8 cellular contexts compared by ENCODE assay signal in the genomic region with DNA sequence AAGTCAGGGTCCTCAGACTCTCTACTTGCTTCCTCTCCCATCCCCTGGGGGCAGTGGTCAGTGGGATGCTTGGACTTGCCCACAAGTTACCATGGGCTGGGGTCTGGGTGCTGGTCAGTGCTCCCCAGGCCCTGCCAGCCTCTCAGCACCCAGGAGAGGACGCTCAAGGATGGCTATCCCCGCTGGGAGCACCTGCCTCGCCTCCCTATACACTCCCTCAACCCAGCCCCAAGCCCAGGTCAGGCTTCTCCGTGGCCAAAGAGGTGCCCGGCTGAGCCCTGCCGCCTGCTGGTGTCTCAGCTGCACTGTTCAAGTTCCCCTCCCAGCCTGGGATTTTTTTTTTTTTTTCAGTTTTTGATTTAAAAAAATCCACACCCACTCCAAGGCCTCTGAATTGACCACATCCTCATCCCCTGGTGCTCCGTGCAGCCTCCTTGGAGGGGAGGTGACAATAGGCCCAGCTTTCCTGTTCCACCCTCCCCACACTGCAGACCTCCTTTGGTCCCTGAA. TPM values are rescaled to one million over a fixed set of nuclear protein-coding genes. Genes with fewer than 3 reads are reported as not detected.
DNase-seq lines count a peak whose midpoint lies in the region; ATAC-seq and TF ChIP-seq lines count a peak whose summit lies in the region.

No MANE protein-coding gene starts in this region.

- WGBS in stomach, 5 donors = 23 to 39% (median 35%) methylated on average over 7 of the region's 7 CpGs

- intact Hi-C loops in stomach (cut with DNase I; ENCODE audit: low total_unique reads) = loop anchor here (10.0 kb wide), 1 partner anchor 125 kb away; no protein-coding TSS in a partner anchor

- H3K4me1 Mint-ChIP-seq in CD8-positive, alpha-beta memory T cell = peaks cover 17 to 27% (median 19%) of the 10 kb centered on the region in 3 donors
- H3K4me1 Mint-ChIP-seq in T-helper 2 cell treated with Interferon-gamma antibody and Interleukin-4, amounts not matched to agents 5 μg/mL and 100 μg/mL, for 36 hours (ENCODE audit: low read depth) = peaks cover 13% of the 10 kb centered on the region

- H3K36me3 Mint-ChIP-seq in CD8-positive, alpha-beta memory T cell = no peaks in the 10 kb centered on the region
- H3K36me3 Mint-ChIP-seq in T-helper 2 cell treated with Interferon-gamma antibody and Interleukin-4, amounts not matched to agents 5 μg/mL and 100 μg/mL, for 36 hours (ENCODE audit: low read depth) = no peaks in the 10 kb centered on the region

- TF ChIP-seq EP300 in stomach (IDR thresholded peaks at IDR 0.05) = no peak

- no peak overlapping the region for H3K27ac ChIP-seq in CD8-positive, alpha-beta memory T cell (ENCODE audit: low read depth, low read length)
- H3K27ac ChIP-seq in stomach = no peak overlapping the region

- peaks cover 9 to 15% of the 10 kb centered on the region in 2 donors for H3K27me3 Mint-ChIP-seq in CD8-positive, alpha-beta memory T cell
- H3K27me3 Mint-ChIP-seq in T-helper 2 cell treated with Interferon-gamma antibody and Interleukin-4, amounts not matched to agents 5 μg/mL and 100 μg/mL, for 36 hours (ENCODE audit: low read depth) = peaks cover 21% of the 10 kb centered on the region

- H3K9me3 Mint-ChIP-seq in CD8-positive, alpha-beta memory T cell = peaks cover 0 to 4% (median 0%) of the 10 kb centered on the region in 5 donors
- no peaks in the 10 kb centered on the region for H3K9me3 Mint-ChIP-seq in T-helper 2 cell treated with Interferon-gamma antibody and Interleukin-4, amounts not matched to agents 5 μg/mL and 100 μg/mL, for 36 hours

- no peak for ATAC-seq in HG02678 (IDR thresholded peaks at IDR 0.05; ENCODE audit: unreplicated experiment)

- H3K4me3 ChIP-seq in CD8-positive, alpha-beta memory T cell (ENCODE audit: low read length) = no peak overlapping the region
- H3K4me3 ChIP-seq in fibroblast of villous mesenchyme (ENCODE audit: low read depth, low read length) (no peak overlapping the region), stomach (no peak overlapping the region)

- H3K27ac Mint-ChIP-seq in CD8-positive, alpha-beta memory T cell = peak overlapping the region in 3 of 8 donors; percentile 39 to 79 (median 58)
- no peak overlapping the region for H3K27ac Mint-ChIP-seq in T-helper 2 cell treated with Interferon-gamma antibody and Interleukin-4, amounts not matched to agents 5 μg/mL and 100 μg/mL, for 36 hours

- peak overlapping the region in 4 of 7 donors; percentile 39 to 58 (median 48) for H3K4me3 Mint-ChIP-seq in CD8-positive, alpha-beta memory T cell
- H3K4me3 Mint-ChIP-seq in T-helper 2 cell treated with Interferon-gamma antibody and Interleukin-4, amounts not matched to agents 5 μg/mL and 100 μg/mL, for 36 hours = peak overlapping the region; percentile 26

- no peak for TF ChIP-seq POLR2A in stomach (IDR thresholded peaks at IDR 0.05)

- H3K36me3 ChIP-seq in CD8-positive, alpha-beta memory T cell (ENCODE audit: insufficient read depth, low read length) = no peaks in the 10 kb centered on the region
- H3K36me3 ChIP-seq in stomach = no peaks in the 10 kb centered on the region

- no peaks in the 10 kb centered on the region for H3K9me3 ChIP-seq in CD8-positive, alpha-beta memory T cell (ENCODE audit: low read length)
- peaks cover 0 to 4% (median under 1%) of the 10 kb centered on the region in 4 donors for H3K9me3 ChIP-seq in stomach

- POLR2A ChIA-PET in CD8-positive, alpha-beta memory T cell (lab: Charles Lee) = no interaction called here
- POLR2A ChIA-PET in HEK293T (lab: Yijun Ruan, JAX) = no interaction called here

- TF ChIP-seq CTCF in fibroblast of villous mesenchyme (IDR thresholded peaks at IDR 0.05; ENCODE audit: insufficient read depth, low read depth, low read length) (peak; percentile 77), stomach (IDR thresholded peaks at IDR 0.05) (peak in 4 of 7 experiments; percentile 15 to 49 (median 32))

- no peak for DNase-seq in CD8-positive, alpha-beta memory T cell
- DNase-seq in HEK293T (ENCODE audit: extremely low spot score) (peak; percentile 36), fibroblast of villous mesenchyme (ENCODE audit: low read depth) (peak; percentile 26), stomach (peak; percentile 46), NCI-H1092 treated with DMSO at 0.1 percent for 48 hours (lab: John Stamatoyannopoulos, UW) (no peak)
- DNase-seq in T-helper 2 cell treated with Interferon-gamma antibody and Interleukin-4, amounts not matched to agents 5 μg/mL and 100 μg/mL, for 36 hours (ENCODE audit: low spot score) = peak; percentile 18
- no peak for DNase-seq in stimulated activated naive CD4-positive, alpha-beta T cell (lab: John Stamatoyannopoulos, UW)

- H3K27me3 ChIP-seq in CD8-positive, alpha-beta memory T cell (ENCODE audit: insufficient read depth, low read length, poor library complexity, severe bottlenecking) = peaks cover 3% of the 10 kb centered on the region
- H3K27me3 ChIP-seq in stomach = peaks cover 0 to 21% (median 5%) of the 10 kb centered on the region in 3 donors

- peaks cover 7% of the 10 kb centered on the region for H3K4me1 ChIP-seq in CD8-positive, alpha-beta memory T cell (ENCODE audit: insufficient read depth, low read length)
- peaks cover 3 to 29% (median 23%) of the 10 kb centered on the region in 4 donors for H3K4me1 ChIP-seq in stomach

- CTCF ChIA-PET in CD8-positive, alpha-beta memory T cell (lab: Charles Lee) = no interaction called here
- CTCF ChIA-PET in HEK293T (lab: Yijun Ruan, JAX) = no interaction called here

TF ChIP-seq in HEK293T, 16 proteins besides CTCF, POLR2A, EP300 and RAD21:
- TF ChIP-seq SUZ12 (IDR thresholded peaks at IDR 0.05) = no peak
- no peak for TF ChIP-seq FOXA1 (IDR thresholded peaks at IDR 0.05)
- peak; percentile 80 for TF ChIP-seq ZNF384 (IDR thresholded peaks at IDR 0.05)
- no peak for TF ChIP-seq CTBP1 (IDR thresholded peaks at IDR 0.05; ENCODE audit: borderline replicate concordance)

RNA-seq across cellular contexts. Expression of a gene that starts 10.8 kb away (rescaled TPM):
- total RNA-seq in CD8-positive, alpha-beta memory T cell = not detected
- polyA plus RNA-seq in CD8-positive, alpha-beta memory T cell = not detected
- 0.43 and 0.64 TPM in 2 replicates for total RNA-seq in fibroblast of villous mesenchyme
- 1 to 10 TPM in 3 of 5 donors, under 1 TPM in 1, not detected in 1; 0.58 to 6.8 (median 2.8) TPM for total RNA-seq in stomach
- polyA plus RNA-seq in stomach = 1 to 10 TPM; 1.4 to 3.0 (median 1.8) TPM

Comparison
In these comparisons a context has a peak if more than half of its experiments do, and no peak if none do; other contexts are left out.
1. DNase-seq: peak in HEK293T (single experiment), T-helper 2 cell treated with Interferon-gamma antibody and Interleukin-4, amounts not matched to agents 5 μg/mL and 100 μg/mL, for 36 hours (single experiment), fibroblast of villous mesenchyme (single experiment) and stomach (single experiment); none in CD8-positive, alpha-beta memory T cell (0 of 5), NCI-H1092 treated with DMSO at 0.1 percent for 48 hours (single experiment) and stimulated activated naive CD4-positive, alpha-beta T cell (0 of 6).